13 cellular contexts compared by ENCODE assay signal in the genomic region with DNA sequence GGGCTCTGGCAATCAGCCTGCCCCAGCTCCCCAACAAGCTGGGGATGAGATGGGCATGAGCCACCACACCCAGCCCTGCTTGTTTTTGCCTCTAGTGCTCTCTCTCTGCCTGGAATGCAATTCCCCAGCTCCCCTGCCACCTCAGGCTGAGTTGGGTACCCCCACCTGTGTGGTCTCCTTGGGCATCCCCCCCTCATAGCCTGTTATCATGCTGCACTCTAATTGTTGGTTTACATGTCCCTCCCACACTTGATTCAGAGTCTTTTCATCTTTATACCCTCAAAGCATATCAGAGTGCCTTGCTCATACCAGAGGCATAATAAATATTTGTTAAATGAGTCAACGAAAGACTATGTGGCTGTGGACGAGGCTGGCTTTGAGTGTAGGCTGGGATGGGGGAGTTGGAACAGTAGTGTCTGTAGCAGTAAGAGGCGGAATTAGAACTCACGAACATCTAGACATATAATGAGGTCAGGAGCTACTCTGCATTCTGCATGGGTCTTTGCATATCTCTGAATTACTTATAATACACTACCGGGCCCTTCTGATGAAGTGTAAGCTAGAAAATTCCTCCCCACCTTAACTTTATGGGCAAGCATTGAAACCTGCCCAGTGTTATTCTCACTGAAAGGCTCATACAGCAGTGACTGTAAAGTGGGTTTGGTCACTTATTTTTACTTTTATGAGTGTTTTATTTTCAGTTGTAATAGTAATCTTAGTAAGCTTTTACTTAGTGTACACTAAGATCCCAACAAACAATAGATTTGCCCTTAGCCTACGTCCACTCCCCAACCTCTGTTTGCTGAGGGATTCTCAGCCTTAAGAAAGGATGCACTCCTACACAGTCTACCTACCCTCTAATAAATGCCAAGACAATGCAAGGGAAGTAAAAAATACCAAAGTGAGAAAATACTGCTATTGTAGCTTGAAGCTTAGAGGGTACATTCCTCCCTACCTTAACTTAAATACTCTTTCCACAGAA. TPM values are rescaled to one million over a fixed set of nuclear protein-coding genes. Genes with fewer than 3 reads are reported as not detected.
DNase-seq lines count a peak whose midpoint lies in the region; ATAC-seq and TF ChIP-seq lines count a peak whose summit lies in the region.
"Had no signal": no experiment of that assay in that cellular context is flagged by ENCODE, and none has a peak within 500 bp of the region (broad histone marks: within the 10 kb centered on the region; RNA-seq: fewer than 3 reads in every experiment).

No MANE protein-coding gene starts in this region.

- 25 to 52% (median 35%) methylated on average over 6 of the region's 6 CpGs for WGBS in stomach, 5 donors
- 28 to 46% (median 36%) methylated on average over 6 of the region's 6 CpGs for WGBS in ovary, 3 donors

- H3K36me3 ChIP-seq in stomach = no peaks in the 10 kb centered on the region
- no peaks in the 10 kb centered on the region for H3K36me3 ChIP-seq in ovary
- H3K36me3 ChIP-seq: right lobe of liver had no signal

- TF ChIP-seq EP300 in stomach (IDR thresholded peaks at IDR 0.05) = no peak
- TF ChIP-seq EP300 in ovary (IDR thresholded peaks at IDR 0.05) = no peak

- ATAC-seq in GM18861 (IDR thresholded peaks at IDR 0.05; ENCODE audit: unreplicated experiment) = no peak
- no peak for ATAC-seq in GM21717 (IDR thresholded peaks at IDR 0.05; ENCODE audit: unreplicated experiment)

- peak overlapping the region; percentile 61 to 85 (median 67) for H3K27ac ChIP-seq in stomach
- no peak overlapping the region for H3K27ac ChIP-seq in ovary
- H3K27ac ChIP-seq: right lobe of liver had no signal

- TF ChIP-seq POLR2A in stomach (IDR thresholded peaks at IDR 0.05) (no peak), ovary (IDR thresholded peaks at IDR 0.05) (no peak)

- H3K4me3 ChIP-seq in foreskin fibroblast (ENCODE audit: low read depth in 1 of 2, low read length in 2 of 2) (no peak overlapping the region), stomach (no peak overlapping the region), ovary (no peak overlapping the region)
- H3K4me3 ChIP-seq: right lobe of liver had no signal

- peak; percentile 60 for DNase-seq in GM04503 (ENCODE audit: low read depth)
- DNase-seq in SW480 (ENCODE audit: low spot score) = peak; percentile 99
- DNase-seq in foreskin fibroblast = peak; percentile 79 to 85
- DNase-seq in stomach = peak; percentile 58
- DNase-seq in activated T-cell treated with anti-CD3 and anti-CD28 coated beads, Interleukin-2, amount 50 U/mL, for 48 hours = no peak
- no peak for DNase-seq in ovary
- DNase-seq: cortex of kidney, immature natural killer cell, NCI-H1694 treated with DMSO at 0.1 percent for 48 hours, right lobe of liver had no signal

- intact Hi-C loops in stomach (cut with DNase I; ENCODE audit: low total_unique reads) = no loop called here
- intact Hi-C loops in ovary (cut with DNase I) = no loop called here

- H3K4me1 ChIP-seq in stomach (peaks cover 19 to 27% (median 24%) of the 10 kb centered on the region in 4 donors), ovary (ENCODE audit: insufficient read depth) (no peaks in the 10 kb centered on the region)

- no peak for TF ChIP-seq CTCF in foreskin fibroblast (IDR thresholded peaks at IDR 0.05; ENCODE audit: low read depth, low read length)
- TF ChIP-seq CTCF in stomach (IDR thresholded peaks at IDR 0.05) = no peak
- no peak for TF ChIP-seq CTCF in ovary (IDR thresholded peaks at IDR 0.05)

- H3K9me3 ChIP-seq in stomach (peaks cover 6 to 21% (median 15%) of the 10 kb centered on the region in 4 donors), ovary (peaks cover 0 to 4% of the 10 kb centered on the region in 2 donors)
- H3K9me3 ChIP-seq: right lobe of liver had no signal

- H3K27me3 ChIP-seq in stomach (no peaks in the 10 kb centered on the region), ovary (no peaks in the 10 kb centered on the region)
- H3K27me3 ChIP-seq: right lobe of liver had no signal

RNA-seq across cellular contexts. Expression of a gene that starts 58.7 kb away (rescaled TPM):
- total RNA-seq in stomach (10 to 100 TPM in 4 of 5 donors, under 1 TPM in 1; 0.58 to 95.1 (median 19.1) TPM), ovary (10 to 100 TPM in 1 of 7 donors, 1 to 10 TPM in 5, under 1 TPM in 1; 0.95 to 11.1 (median 3.1) TPM)
- polyA plus RNA-seq in stomach (1 to 10 TPM; 4.4 to 6.5 (median 6.1) TPM), ovary (1 to 10 TPM; 2.0 to 8.0 TPM)
- total RNA-seq: SK-MEL-5 had no signal
- polyA plus RNA-seq: immature natural killer cell had no signal

Comparison
In these comparisons a context has a peak if more than half of its experiments do, and no peak if none do; other contexts are left out.
1. DNase-seq: peak in GM04503 (single experiment), SW480 (single experiment), foreskin fibroblast (2 of 2) and stomach (single experiment); none in activated T-cell treated with anti-CD3 and anti-CD28 coated beads, Interleukin-2, amount 50 U/mL, for 48 hours (0 of 2) and ovary (0 of 5).
2. H3K27ac ChIP-seq: peak in stomach (5 of 5); none in ovary (0 of 2).